13 cellular contexts compared by ENCODE assay signal in the genomic region with DNA sequence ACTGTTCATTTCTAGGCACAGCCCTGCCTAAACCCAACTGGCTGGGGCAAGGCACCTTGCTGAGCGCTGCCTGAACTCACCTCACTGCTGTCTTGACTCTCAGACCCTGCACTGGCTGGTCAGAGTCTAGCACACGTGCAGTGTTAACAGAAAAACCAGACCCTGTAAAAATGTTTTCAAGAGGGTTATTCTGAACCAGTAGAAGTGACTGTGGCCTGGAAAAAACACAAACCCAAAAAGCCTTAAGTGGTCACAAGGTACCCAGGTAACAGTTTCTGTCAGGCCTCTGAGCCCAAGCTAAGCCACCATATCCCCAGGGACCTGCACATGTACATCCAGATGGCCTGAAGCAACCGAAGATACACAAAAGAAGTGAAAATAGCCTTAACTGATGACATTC. TPM values are rescaled to one million over a fixed set of nuclear protein-coding genes. Genes with fewer than 3 reads are reported as not detected.
A peak's percentile ranks its signal among the peaks of the same experiment; 100 is the strongest.
DNase-seq lines count a peak whose midpoint lies in the region; ATAC-seq, FAIRE-seq and TF ChIP-seq lines count a peak whose summit lies in the region.
"Had no signal": no experiment of that assay in that cellular context is flagged by ENCODE, and none has a peak within 500 bp of the region (broad histone marks: within the 10 kb centered on the region; RNA-seq: fewer than 3 reads in every experiment).

No MANE protein-coding gene starts in this region.

- H3K4me1 Mint-ChIP-seq in activated T-helper 17 cell treated with anti-CD3 and anti-CD28 coated beads, Interleukin-2, amount 50 U/mL, for 72 hours: peaks cover 8% of the 10 kb centered on the region

- intact Hi-C loops in ovary (cut with DNase I): no loop called here

- peak; percentile 81 for FAIRE-seq in GM18507 (lab: Jason Lieb, UNC)

- H3K4me3 ChIP-seq in ovary: no peak overlapping the region
- H3K4me3 ChIP-seq: Peyer's patch had no signal

- H3K4me1 ChIP-seq in ovary (ENCODE audit: insufficient read depth): peaks cover 2% of the 10 kb centered on the region

- ATAC-seq in GM21619 (IDR thresholded peaks at IDR 0.05; ENCODE audit: unreplicated experiment): peak; percentile 64
- ATAC-seq in HG03196 (IDR thresholded peaks at IDR 0.05; ENCODE audit: unreplicated experiment): peak; percentile 69
- ATAC-seq in activated T-helper 17 cell treated with anti-CD3 and anti-CD28 coated beads, Interleukin-2, amount 50 U/mL, for 72 hours (replicated peaks): no peak

- H3K27me3 Mint-ChIP-seq in activated T-helper 17 cell treated with anti-CD3 and anti-CD28 coated beads, Interleukin-2, amount 50 U/mL, for 72 hours: no peaks in the 10 kb centered on the region

- no peak for TF ChIP-seq POLR2A in ovary (IDR thresholded peaks at IDR 0.05)

- no peaks in the 10 kb centered on the region for H3K9me3 ChIP-seq in ovary

- H3K27ac Mint-ChIP-seq in activated T-helper 17 cell treated with anti-CD3 and anti-CD28 coated beads, Interleukin-2, amount 50 U/mL, for 72 hours: peak overlapping the region; percentile 81

- no peak for TF ChIP-seq CTCF in ovary (IDR thresholded peaks at IDR 0.05)

- no peaks in the 10 kb centered on the region for H3K36me3 ChIP-seq in ovary
- H3K36me3 ChIP-seq: Peyer's patch had no signal

- DNase-seq in GM18507 (ENCODE audit: extremely low spot score, insufficient read length, low read depth): no peak
- DNase-seq in SW 1271 (lab: John Stamatoyannopoulos, UW): no peak
- no peak for DNase-seq in ovary
- DNase-seq in DMS153 (lab: John Stamatoyannopoulos, UW): no peak
- no peak for DNase-seq in substantia nigra (lab: John Stamatoyannopoulos, UW)
- DNase-seq: activated CD4-positive, alpha-beta T cell treated with anti-CD3 and anti-CD28 coated beads for 1 hour; head of caudate nucleus; NCI-H1105; Peyer's patch; T-helper 1 cell had no signal

- 84 to 88% (median 88%) methylated on average over 3 of the region's 3 CpGs for WGBS in ovary, 3 donors

- H3K36me3 Mint-ChIP-seq in activated T-helper 17 cell treated with anti-CD3 and anti-CD28 coated beads, Interleukin-2, amount 50 U/mL, for 72 hours (ENCODE audit: low read depth): no peaks in the 10 kb centered on the region

- H3K27me3 ChIP-seq in ovary: no peaks in the 10 kb centered on the region
- H3K27me3 ChIP-seq: Peyer's patch had no signal

- no peak for TF ChIP-seq EP300 in ovary (IDR thresholded peaks at IDR 0.05)

- H3K9me3 Mint-ChIP-seq in activated T-helper 17 cell treated with anti-CD3 and anti-CD28 coated beads, Interleukin-2, amount 50 U/mL, for 72 hours: peaks cover 5% of the 10 kb centered on the region

- H3K27ac ChIP-seq in ovary (no peak overlapping the region), substantia nigra (ENCODE audit: low read depth, low read length, poor library complexity, severe bottlenecking) (no peak overlapping the region)

- H3K4me3 Mint-ChIP-seq in activated T-helper 17 cell treated with anti-CD3 and anti-CD28 coated beads, Interleukin-2, amount 50 U/mL, for 72 hours: no peak overlapping the region

RNA-seq across cellular contexts. Expression of gene EIF4A3, which starts 6.1 kb away (rescaled TPM):
- 100 to 1,000 TPM; 141 to 182 TPM for total RNA-seq in activated T-helper 17 cell treated with anti-CD3 and anti-CD28 coated beads, Interleukin-2, amount 50 U/mL, for 72 hours
- total RNA-seq in ovary: 100 to 1,000 TPM in 2 of 7 donors, 10 to 100 TPM in 5; 81.6 to 114 (median 93.6) TPM
- polyA plus RNA-seq in ovary: 10 to 100 TPM; 71.2 to 87.8 TPM

RNA-seq across cellular contexts. Expression of gene CARD14, which starts 16.8 kb away (rescaled TPM):
- not detected for total RNA-seq in activated T-helper 17 cell treated with anti-CD3 and anti-CD28 coated beads, Interleukin-2, amount 50 U/mL, for 72 hours
- 1 to 10 TPM in 1 of 7 donors, under 1 TPM in 4, not detected in 2; 0.10 to 2.3 (median 0.18) TPM for total RNA-seq in ovary
- polyA plus RNA-seq in ovary: under 1 TPM in 1 of 2 donors, not detected in 1; 0.16 TPM

RNA-seq across cellular contexts. Expression of gene GAA, which starts 51.6 kb away (rescaled TPM):
- total RNA-seq in activated T-helper 17 cell treated with anti-CD3 and anti-CD28 coated beads, Interleukin-2, amount 50 U/mL, for 72 hours: 10 to 100 TPM; 15.0 to 33.0 TPM
- total RNA-seq in ovary: 10 to 100 TPM; 17.2 to 77.3 (median 25.6) TPM
- polyA plus RNA-seq in ovary: 10 to 100 TPM in 1 of 2 donors, 1 to 10 TPM in 1; 2.4 to 25.7 TPM
